Comparison of ENCODE assay signal across 1 cellular context in the genomic region with DNA sequence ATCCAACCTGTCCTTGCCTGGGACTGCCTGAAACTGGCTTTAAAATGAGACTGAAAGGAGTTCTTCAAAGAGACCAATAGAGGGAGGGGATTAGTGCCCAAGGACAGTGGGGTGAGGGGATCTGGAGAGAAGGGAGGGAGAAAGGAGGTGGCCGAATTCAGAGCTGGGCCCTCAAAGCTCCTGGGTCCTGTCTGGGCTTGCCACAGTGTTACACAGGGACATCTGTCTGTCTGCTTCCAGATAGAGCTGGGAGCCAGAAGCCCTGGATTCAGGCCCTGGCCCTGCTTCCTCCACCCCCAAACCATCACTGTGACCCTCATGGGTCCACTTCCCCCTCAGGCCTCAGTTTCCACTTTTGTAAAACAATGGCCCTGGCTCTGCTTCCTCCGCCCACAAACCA.
TF ChIP-seq lines count a peak whose summit lies in the region.

No MANE protein-coding gene starts in this region.

TF ChIP-seq in HEK293, 187 proteins besides CTCF, POLR2A, EP300 and RAD21:
- TF ChIP-seq, protein P1, sequence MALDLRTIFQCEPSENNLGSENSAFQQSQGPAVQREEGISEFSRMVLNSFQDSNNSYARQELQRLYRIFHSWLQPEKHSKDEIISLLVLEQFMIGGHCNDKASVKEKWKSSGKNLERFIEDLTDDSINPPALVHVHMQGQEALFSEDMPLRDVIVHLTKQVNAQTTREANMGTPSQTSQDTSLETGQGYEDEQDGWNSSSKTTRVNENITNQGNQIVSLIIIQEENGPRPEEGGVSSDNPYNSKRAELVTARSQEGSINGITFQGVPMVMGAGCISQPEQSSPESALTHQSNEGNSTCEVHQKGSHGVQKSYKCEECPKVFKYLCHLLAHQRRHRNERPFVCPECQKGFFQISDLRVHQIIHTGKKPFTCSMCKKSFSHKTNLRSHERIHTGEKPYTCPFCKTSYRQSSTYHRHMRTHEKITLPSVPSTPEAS (tag by site-specific recombination; IDR thresholded peaks at IDR 0.05), result no peak
- TF ChIP-seq, protein P2, sequence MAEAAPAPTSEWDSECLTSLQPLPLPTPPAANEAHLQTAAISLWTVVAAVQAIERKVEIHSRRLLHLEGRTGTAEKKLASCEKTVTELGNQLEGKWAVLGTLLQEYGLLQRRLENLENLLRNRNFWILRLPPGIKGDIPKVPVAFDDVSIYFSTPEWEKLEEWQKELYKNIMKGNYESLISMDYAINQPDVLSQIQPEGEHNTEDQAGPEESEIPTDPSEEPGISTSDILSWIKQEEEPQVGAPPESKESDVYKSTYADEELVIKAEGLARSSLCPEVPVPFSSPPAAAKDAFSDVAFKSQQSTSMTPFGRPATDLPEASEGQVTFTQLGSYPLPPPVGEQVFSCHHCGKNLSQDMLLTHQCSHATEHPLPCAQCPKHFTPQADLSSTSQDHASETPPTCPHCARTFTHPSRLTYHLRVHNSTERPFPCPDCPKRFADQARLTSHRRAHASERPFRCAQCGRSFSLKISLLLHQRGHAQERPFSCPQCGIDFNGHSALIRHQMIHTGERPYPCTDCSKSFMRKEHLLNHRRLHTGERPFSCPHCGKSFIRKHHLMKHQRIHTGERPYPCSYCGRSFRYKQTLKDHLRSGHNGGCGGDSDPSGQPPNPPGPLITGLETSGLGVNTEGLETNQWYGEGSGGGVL (tag by site-specific recombination; IDR thresholded peaks at IDR 0.05), result peak; percentile 8; the same call in 1 of the 2 replicates
- TF ChIP-seq ZEB2 (tag by site-specific recombination; IDR thresholded peaks at IDR 0.05) (no peak), REPIN1 (tag by site-specific recombination; IDR thresholded peaks at IDR 0.05; ENCODE audit: low read depth) (no peak), ZNF274 (IDR thresholded peaks at IDR 0.05; ENCODE audit: low read length) (no peak), ZNF274 (tag by site-specific recombination; IDR thresholded peaks at IDR 0.05; ENCODE audit: borderline replicate concordance) (no peak), ZNF114 (tag by site-specific recombination; IDR thresholded peaks at IDR 0.05) (no peak), ZNF514 (tag by site-specific recombination; IDR thresholded peaks at IDR 0.05) (no peak), ZFP41 (tag by site-specific recombination; IDR thresholded peaks at IDR 0.05; ENCODE audit: borderline replicate concordance) (no peak), ZNF146 (tag by site-specific recombination; IDR thresholded peaks at IDR 0.05) (no peak), ZBTB48 (tag by site-specific recombination; IDR thresholded peaks at IDR 0.05) (0 out of 2 replicates have a peak, but pooled peaks have one; percentile 26)
- TF ChIP-seq, protein P3, sequence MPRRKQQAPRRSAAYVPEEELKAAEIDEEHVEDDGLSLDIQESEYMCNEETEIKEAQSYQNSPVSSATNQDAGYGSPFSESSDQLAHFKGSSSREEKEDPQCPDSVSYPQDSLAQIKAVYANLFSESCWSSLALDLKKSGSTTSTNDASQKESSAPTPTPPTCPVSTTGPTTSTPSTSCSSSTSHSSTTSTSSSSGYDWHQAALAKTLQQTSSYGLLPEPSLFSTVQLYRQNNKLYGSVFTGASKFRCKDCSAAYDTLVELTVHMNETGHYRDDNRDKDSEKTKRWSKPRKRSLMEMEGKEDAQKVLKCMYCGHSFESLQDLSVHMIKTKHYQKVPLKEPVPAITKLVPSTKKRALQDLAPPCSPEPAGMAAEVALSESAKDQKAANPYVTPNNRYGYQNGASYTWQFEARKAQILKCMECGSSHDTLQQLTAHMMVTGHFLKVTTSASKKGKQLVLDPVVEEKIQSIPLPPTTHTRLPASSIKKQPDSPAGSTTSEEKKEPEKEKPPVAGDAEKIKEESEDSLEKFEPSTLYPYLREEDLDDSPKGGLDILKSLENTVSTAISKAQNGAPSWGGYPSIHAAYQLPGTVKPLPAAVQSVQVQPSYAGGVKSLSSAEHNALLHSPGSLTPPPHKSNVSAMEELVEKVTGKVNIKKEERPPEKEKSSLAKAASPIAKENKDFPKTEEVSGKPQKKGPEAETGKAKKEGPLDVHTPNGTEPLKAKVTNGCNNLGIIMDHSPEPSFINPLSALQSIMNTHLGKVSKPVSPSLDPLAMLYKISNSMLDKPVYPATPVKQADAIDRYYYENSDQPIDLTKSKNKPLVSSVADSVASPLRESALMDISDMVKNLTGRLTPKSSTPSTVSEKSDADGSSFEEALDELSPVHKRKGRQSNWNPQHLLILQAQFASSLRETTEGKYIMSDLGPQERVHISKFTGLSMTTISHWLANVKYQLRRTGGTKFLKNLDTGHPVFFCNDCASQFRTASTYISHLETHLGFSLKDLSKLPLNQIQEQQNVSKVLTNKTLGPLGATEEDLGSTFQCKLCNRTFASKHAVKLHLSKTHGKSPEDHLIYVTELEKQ (tag by site-specific recombination; IDR thresholded peaks at IDR 0.05; ENCODE audit: borderline replicate concordance), result no peak
